14 cellular contexts compared by ENCODE assay signal in the genomic region with DNA sequence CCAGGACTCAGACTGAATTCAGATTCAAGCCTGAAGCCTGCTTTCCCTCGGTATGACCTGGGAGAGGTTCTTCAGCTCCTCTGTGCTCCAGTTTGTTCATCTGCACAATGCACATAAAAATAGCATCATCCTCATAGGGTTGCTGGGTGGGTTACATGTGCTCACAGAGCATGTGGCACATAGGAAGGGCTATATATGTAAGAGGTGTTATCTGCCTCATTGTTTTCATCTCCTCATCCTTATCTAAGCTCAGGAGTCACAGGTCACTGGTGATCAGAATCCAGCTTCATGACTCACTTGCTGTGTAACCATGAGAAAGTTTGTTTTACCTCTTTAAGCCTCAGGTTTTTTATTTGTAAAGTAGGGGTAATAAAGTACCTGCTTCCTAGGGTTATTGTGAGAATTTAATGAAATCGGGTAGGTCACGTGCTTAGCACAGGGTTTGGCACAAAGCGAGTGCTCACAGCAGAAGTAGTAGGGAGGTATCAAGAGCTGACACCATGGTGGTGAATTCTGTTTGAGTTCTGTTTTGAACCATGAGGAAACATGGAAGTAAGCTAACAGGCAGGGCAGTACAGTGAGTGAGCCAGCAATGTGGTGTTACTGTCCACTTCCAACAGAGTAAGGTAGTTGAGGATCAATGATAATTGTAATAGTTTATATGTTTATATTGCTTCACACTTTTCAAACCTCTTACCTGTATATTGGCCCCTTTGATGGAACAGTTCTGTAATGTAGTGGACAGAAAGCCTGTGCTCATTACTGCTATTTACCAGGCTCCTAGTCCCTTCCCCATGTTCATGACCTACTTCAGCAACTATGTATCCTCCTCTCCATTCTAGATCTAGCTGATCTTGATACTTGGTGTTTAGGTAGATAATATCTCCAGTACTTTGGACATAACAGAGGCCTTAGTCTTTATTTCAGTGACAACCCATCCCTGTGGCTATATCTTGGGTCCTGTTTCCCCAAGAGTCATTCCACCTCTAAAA.
A peak's percentile ranks its signal among the peaks of the same experiment; 100 is the strongest.
DNase-seq lines count a peak whose midpoint lies in the region; ATAC-seq and TF ChIP-seq lines count a peak whose summit lies in the region.
"Had no signal": no experiment of that assay in that cellular context is flagged by ENCODE, and none has a peak within 500 bp of the region (broad histone marks: within the 10 kb centered on the region; RNA-seq: fewer than 3 reads in every experiment).

No MANE protein-coding gene starts in this region.

- no peaks in the 10 kb centered on the region; a peak in 1 of 4 replicates for H3K4me1 ChIP-seq in SK-N-SH (ENCODE audit: control insufficient read depth in 1 of 2, insufficient read depth in 2 of 2, low read depth in 1 of 2, low read length in 1 of 2)
- peaks cover 15% of the 10 kb centered on the region for H3K4me1 ChIP-seq in left ventricle myocardium inferior
- peaks cover 5% of the 10 kb centered on the region for H3K4me1 ChIP-seq in osteoblast (ENCODE audit: insufficient read depth, low read length)
- H3K4me1 ChIP-seq: neural progenitor cell, stomach had no signal

- TF ChIP-seq CTCF in SK-N-SH (IDR thresholded peaks at IDR 0.05) = no peak
- TF ChIP-seq CTCF in left ventricle myocardium inferior (IDR thresholded peaks at IDR 0.05; ENCODE audit: borderline replicate concordance) = no peak
- no peak for TF ChIP-seq CTCF in osteoblast (IDR thresholded peaks at IDR 0.05; ENCODE audit: extremely low read depth, low read depth, low read length)

- in situ Hi-C loops in G401 (cut with HindIII; ENCODE audit: low sequenced_read_pairs) = no loop called here

- 70% methylated on average over 4 of the region's 4 CpGs for WGBS in SK-N-SH (ENCODE audit: low lambda C conversion rate)

- H4K20me1 ChIP-seq in SK-N-SH (ENCODE audit: insufficient read depth) (no peaks in the 10 kb centered on the region), osteoblast (ENCODE audit: insufficient read depth, low read length) (no peaks in the 10 kb centered on the region)

- no peak overlapping the region for H3K4me3 ChIP-seq in SK-N-SH (ENCODE audit: low read depth in 2 of 2, low read length in 1 of 2)
- H3K4me3 ChIP-seq in left ventricle myocardium inferior = no peak overlapping the region
- H3K4me3 ChIP-seq in osteoblast (ENCODE audit: insufficient read depth, low read length) = no peak overlapping the region
- H3K4me3 ChIP-seq: lung, neural progenitor cell, stomach had no signal

- no peak for TF ChIP-seq RAD21 in SK-N-SH (IDR thresholded peaks at IDR 0.05; ENCODE audit: low read length)

- CTCF ChIA-PET in SK-N-SH (lab: Yijun Ruan, JAX) = interaction anchor here (1.0 to 1.1 kb wide), 2 partner anchors 192 to 567 kb away, joined by 3 read pairs; no protein-coding TSS in a partner anchor

- TF ChIP-seq EP300 in SK-N-SH (IDR thresholded peaks at IDR 0.05; ENCODE audit: borderline replicate concordance in 1 of 2, low read depth in 1 of 2, low read length in 1 of 2) = no peak

- H3K36me3 ChIP-seq in SK-N-SH (replicated peaks in 1 of 2; ENCODE audit: control insufficient read depth in 1 of 2, insufficient read depth in 2 of 2, low read length in 1 of 2) (no peaks in the 10 kb centered on the region), left ventricle myocardium inferior (no peaks in the 10 kb centered on the region), osteoblast (ENCODE audit: insufficient read depth, low read length) (no peaks in the 10 kb centered on the region)
- H3K36me3 ChIP-seq: neural progenitor cell had no signal

- H3K9ac ChIP-seq in SK-N-SH = no peak overlapping the region
- H3K9ac ChIP-seq: neural progenitor cell had no signal

- POLR2A ChIA-PET in SK-N-SH (lab: Yijun Ruan, JAX) = no interaction called here

- ATAC-seq in HG02759 (IDR thresholded peaks at IDR 0.05; ENCODE audit: unreplicated experiment) = no peak

- no peaks in the 10 kb centered on the region for H3K79me2 ChIP-seq in SK-N-SH (ENCODE audit: insufficient read depth)
- H3K79me2 ChIP-seq in osteoblast (ENCODE audit: insufficient read depth, low read length) = no peaks in the 10 kb centered on the region

- peak; percentile 2 for DNase-seq in HK-2 (ENCODE audit: unreplicated experiment)
- no peak for DNase-seq in SK-N-SH
- DNase-seq in left ventricle myocardium inferior = no peak
- DNase-seq in pulmonary artery endothelial cell (ENCODE audit: low read depth, low spot score) = peak; percentile 44
- DNase-seq in osteoblast (ENCODE audit: insufficient read length, low spot score, missing footprints) = no peak
- DNase-seq in G401 (ENCODE audit: low spot score) = no peak
- DNase-seq: activated B cell treated with CpG ODN at 0.5 μM for 24 hours; activated CD8-positive, alpha-beta memory T cell treated with anti-CD3 and anti-CD28 coated beads, Interleukin-2, amount 50 U/mL, for 48 hours; CD8-positive, alpha-beta memory T cell; hypothalamus; stomach had no signal

- no peak overlapping the region for H2AFZ ChIP-seq in SK-N-SH (ENCODE audit: low read depth)
- no peak overlapping the region for H2AFZ ChIP-seq in osteoblast (ENCODE audit: low read length)
- H2AFZ ChIP-seq: neural progenitor cell had no signal

- H3K9me2 ChIP-seq in SK-N-SH = no peaks in the 10 kb centered on the region

- H3K9me3 ChIP-seq in SK-N-SH (no peaks in the 10 kb centered on the region), left ventricle myocardium inferior (replicated peaks) (no peaks in the 10 kb centered on the region), osteoblast (ENCODE audit: low read depth, low read length) (no peaks in the 10 kb centered on the region)
- H3K9me3 ChIP-seq: stomach had no signal

- H3K27me3 ChIP-seq in SK-N-SH (ENCODE audit: insufficient read depth) = no peaks in the 10 kb centered on the region
- no peaks in the 10 kb centered on the region for H3K27me3 ChIP-seq in left ventricle myocardium inferior (ENCODE audit: low read depth)
- H3K27me3 ChIP-seq in osteoblast (ENCODE audit: insufficient read depth, low read length) = no peaks in the 10 kb centered on the region
- H3K27me3 ChIP-seq: neural progenitor cell, stomach had no signal

- H3K27ac ChIP-seq in SK-N-SH (ENCODE audit: low read depth in 2 of 2, low read length in 1 of 2) = no peak overlapping the region
- peak overlapping the region; percentile 58 for H3K27ac ChIP-seq in left ventricle myocardium inferior (replicated peaks)
- H3K27ac ChIP-seq in osteoblast (ENCODE audit: low read depth, low read length) = no peak overlapping the region
- H3K27ac ChIP-seq: neural progenitor cell had no signal

- intact Hi-C loops in left ventricle myocardium inferior (cut with micrococcal nuclease) = no loop called here

- no peaks in the 10 kb centered on the region for H3F3A ChIP-seq in SK-N-SH (replicated peaks; ENCODE audit: insufficient read depth)

- H3K4me2 ChIP-seq in SK-N-SH (no peak overlapping the region), osteoblast (ENCODE audit: insufficient read depth, low read length) (no peak overlapping the region)
- H3K4me2 ChIP-seq: neural progenitor cell had no signal

TF ChIP-seq in SK-N-SH, 30 proteins besides CTCF, POLR2A, EP300 and RAD21:
- TF ChIP-seq FOXM1 (IDR thresholded peaks at IDR 0.05; ENCODE audit: low read depth) (no peak), FOSL2 (IDR thresholded peaks at IDR 0.05; ENCODE audit: borderline replicate concordance, low read depth) (0 out of 2 replicates have a peak, but pooled peaks have one; percentile 4)

Comparison
In these comparisons a context has a peak if more than half of its experiments do, and no peak if none do; other contexts are left out.
1. DNase-seq: peak in HK-2 (single experiment) and pulmonary artery endothelial cell (single experiment); none in SK-N-SH (single experiment), left ventricle myocardium inferior (single experiment), osteoblast (single experiment) and G401 (single experiment).